1 cellular context compared by ENCODE assay signal in the genomic region with DNA sequence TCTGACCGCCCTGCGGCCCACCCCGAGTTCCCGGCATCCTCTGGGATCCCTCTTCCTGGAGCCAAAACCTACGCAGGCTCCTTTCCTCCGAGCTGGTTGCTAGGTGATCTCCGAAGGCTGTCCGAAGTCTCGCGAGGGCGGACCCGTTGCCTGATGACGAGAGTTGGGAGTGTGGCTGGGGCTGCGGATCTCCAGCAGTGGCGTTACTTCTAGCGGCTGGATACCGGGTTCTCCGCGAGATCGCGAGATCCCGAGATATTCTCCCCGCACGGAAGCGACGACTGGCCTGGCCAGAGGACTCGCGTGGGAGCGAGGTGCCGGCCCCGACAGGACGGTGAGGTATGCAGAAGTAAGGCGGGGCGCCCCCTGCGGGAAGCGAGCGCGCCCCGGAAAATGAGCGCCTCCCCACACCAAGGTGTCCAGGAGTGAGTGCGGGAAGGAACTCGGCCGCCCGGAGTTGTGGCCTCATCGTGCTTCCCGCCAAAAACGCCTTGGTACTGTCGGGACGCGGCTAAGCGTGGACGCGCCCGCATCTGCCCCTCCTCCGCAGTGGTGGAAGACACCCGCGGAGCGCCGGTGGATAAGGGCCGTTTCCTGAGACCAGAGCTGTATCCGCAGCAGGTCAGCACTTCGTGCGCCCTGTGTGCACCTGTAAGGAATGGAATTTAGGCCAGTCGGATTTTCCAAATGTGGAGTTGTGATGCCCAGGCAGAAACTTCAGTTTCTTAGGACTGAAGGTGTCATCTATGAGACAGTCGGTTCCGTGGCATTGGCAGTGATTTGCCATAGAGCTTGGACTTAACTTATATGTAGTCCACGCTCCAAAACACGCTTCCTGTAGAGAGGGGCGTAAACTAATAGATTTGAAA.
TF ChIP-seq lines count a peak whose summit lies in the region.

A gene (plus strand): TSS at position 146 of the 869 bp plus-strand sequence. CDS start 1,426 bp downstream, outside the sequence.

TF ChIP-seq in HepG2, 621 proteins besides CTCF, POLR2A, EP300 and RAD21 (continued from another document and continues in another):
- TF ChIP-seq ZNF777 (CRISPR knock-in tag; IDR thresholded peaks at IDR 0.05): no peak; the same call in 1 of the 2 replicates
- TF ChIP-seq SKI (IDR thresholded peaks at IDR 0.05; ENCODE audit: partially characterized antibody): peak; percentile 32
- TF ChIP-seq ZNF333 (CRISPR knock-in tag; IDR thresholded peaks at IDR 0.05; ENCODE audit: borderline replicate concordance): no peak
- TF ChIP-seq RFX1 (IDR thresholded peaks at IDR 0.05): peak; percentile 76
- peak; percentile 81 for TF ChIP-seq POLR2AphosphoS5 (IDR thresholded peaks at IDR 0.05; ENCODE audit: low read depth, low read length)
- TF ChIP-seq ZSCAN9 (CRISPR knock-in tag; IDR thresholded peaks at IDR 0.05; ENCODE audit: borderline replicate concordance): peak; percentile 47; the same call in 1 of the 2 replicates
- TF ChIP-seq, protein P1, sequence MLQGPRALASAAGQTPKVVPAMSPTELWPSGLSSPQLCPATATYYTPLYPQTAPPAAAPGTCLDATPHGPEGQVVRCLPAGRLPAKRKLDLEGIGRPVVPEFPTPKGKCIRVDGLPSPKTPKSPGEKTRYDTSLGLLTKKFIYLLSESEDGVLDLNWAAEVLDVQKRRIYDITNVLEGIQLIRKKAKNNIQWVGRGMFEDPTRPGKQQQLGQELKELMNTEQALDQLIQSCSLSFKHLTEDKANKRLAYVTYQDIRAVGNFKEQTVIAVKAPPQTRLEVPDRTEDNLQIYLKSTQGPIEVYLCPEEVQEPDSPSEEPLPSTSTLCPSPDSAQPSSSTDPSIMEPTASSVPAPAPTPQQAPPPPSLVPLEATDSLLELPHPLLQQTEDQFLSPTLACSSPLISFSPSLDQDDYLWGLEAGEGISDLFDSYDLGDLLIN (CRISPR knock-in tag; IDR thresholded peaks at IDR 0.05; ENCODE audit: borderline replicate concordance): no peak; the same call in 1 of the 2 replicates
- TF ChIP-seq ZNF431 (CRISPR knock-in tag; IDR thresholded peaks at IDR 0.05; ENCODE audit: borderline replicate concordance, low read depth): no peak
- TF ChIP-seq, protein P2, sequence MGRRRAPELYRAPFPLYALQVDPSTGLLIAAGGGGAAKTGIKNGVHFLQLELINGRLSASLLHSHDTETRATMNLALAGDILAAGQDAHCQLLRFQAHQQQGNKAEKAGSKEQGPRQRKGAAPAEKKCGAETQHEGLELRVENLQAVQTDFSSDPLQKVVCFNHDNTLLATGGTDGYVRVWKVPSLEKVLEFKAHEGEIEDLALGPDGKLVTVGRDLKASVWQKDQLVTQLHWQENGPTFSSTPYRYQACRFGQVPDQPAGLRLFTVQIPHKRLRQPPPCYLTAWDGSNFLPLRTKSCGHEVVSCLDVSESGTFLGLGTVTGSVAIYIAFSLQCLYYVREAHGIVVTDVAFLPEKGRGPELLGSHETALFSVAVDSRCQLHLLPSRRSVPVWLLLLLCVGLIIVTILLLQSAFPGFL (CRISPR knock-in tag; IDR thresholded peaks at IDR 0.05): no peak
- peak; percentile 85 for TF ChIP-seq KAT7 (CRISPR knock-in tag; IDR thresholded peaks at IDR 0.05; ENCODE audit: borderline replicate concordance)
- no peak; the same call in 1 of the 2 replicates for TF ChIP-seq SIX4 (CRISPR knock-in tag; IDR thresholded peaks at IDR 0.05)
- no peak for TF ChIP-seq ZNF20 (CRISPR knock-in tag; IDR thresholded peaks at IDR 0.05)
- TF ChIP-seq ATF7 (IDR thresholded peaks at IDR 0.05): no peak
- 0 out of 2 replicates have a peak, but pooled peaks have one; percentile 42 for TF ChIP-seq ATF7 (CRISPR knock-in tag; IDR thresholded peaks at IDR 0.05)
- no peak for TF ChIP-seq BRCA1 (CRISPR knock-in tag; IDR thresholded peaks at IDR 0.05)
- peak; percentile 72; the same call in 1 of the 2 replicates for TF ChIP-seq ARNTL (CRISPR knock-in tag; IDR thresholded peaks at IDR 0.05)
- no peak; the same call in 1 of the 2 replicates for TF ChIP-seq ARHGAP35 (CRISPR knock-in tag; IDR thresholded peaks at IDR 0.05; ENCODE audit: borderline replicate concordance)
- TF ChIP-seq, protein P3, sequence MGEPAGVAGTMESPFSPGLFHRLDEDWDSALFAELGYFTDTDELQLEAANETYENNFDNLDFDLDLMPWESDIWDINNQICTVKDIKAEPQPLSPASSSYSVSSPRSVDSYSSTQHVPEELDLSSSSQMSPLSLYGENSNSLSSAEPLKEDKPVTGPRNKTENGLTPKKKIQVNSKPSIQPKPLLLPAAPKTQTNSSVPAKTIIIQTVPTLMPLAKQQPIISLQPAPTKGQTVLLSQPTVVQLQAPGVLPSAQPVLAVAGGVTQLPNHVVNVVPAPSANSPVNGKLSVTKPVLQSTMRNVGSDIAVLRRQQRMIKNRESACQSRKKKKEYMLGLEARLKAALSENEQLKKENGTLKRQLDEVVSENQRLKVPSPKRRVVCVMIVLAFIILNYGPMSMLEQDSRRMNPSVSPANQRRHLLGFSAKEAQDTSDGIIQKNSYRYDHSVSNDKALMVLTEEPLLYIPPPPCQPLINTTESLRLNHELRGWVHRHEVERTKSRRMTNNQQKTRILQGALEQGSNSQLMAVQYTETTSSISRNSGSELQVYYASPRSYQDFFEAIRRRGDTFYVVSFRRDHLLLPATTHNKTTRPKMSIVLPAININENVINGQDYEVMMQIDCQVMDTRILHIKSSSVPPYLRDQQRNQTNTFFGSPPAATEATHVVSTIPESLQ (CRISPR knock-in tag; conservative IDR thresholded peaks at IDR 0.05): no peak
- no peak for TF ChIP-seq ZNF615 (CRISPR knock-in tag; IDR thresholded peaks at IDR 0.05; ENCODE audit: borderline replicate concordance)
- no peak for TF ChIP-seq PLRG1 (conservative IDR thresholded peaks at IDR 0.05)
- no peak; the same call in 1 of the 2 replicates for TF ChIP-seq ELF4 (CRISPR knock-in tag; IDR thresholded peaks at IDR 0.05; ENCODE audit: borderline replicate concordance)
- TF ChIP-seq, protein P4, sequence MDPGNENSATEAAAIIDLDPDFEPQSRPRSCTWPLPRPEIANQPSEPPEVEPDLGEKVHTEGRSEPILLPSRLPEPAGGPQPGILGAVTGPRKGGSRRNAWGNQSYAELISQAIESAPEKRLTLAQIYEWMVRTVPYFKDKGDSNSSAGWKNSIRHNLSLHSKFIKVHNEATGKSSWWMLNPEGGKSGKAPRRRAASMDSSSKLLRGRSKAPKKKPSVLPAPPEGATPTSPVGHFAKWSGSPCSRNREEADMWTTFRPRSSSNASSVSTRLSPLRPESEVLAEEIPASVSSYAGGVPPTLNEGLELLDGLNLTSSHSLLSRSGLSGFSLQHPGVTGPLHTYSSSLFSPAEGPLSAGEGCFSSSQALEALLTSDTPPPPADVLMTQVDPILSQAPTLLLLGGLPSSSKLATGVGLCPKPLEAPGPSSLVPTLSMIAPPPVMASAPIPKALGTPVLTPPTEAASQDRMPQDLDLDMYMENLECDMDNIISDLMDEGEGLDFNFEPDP (CRISPR knock-in tag; conservative IDR thresholded peaks at IDR 0.05): 0 out of 2 replicates have a peak, but pooled peaks have one; percentile 95
- TF ChIP-seq, protein P5, sequence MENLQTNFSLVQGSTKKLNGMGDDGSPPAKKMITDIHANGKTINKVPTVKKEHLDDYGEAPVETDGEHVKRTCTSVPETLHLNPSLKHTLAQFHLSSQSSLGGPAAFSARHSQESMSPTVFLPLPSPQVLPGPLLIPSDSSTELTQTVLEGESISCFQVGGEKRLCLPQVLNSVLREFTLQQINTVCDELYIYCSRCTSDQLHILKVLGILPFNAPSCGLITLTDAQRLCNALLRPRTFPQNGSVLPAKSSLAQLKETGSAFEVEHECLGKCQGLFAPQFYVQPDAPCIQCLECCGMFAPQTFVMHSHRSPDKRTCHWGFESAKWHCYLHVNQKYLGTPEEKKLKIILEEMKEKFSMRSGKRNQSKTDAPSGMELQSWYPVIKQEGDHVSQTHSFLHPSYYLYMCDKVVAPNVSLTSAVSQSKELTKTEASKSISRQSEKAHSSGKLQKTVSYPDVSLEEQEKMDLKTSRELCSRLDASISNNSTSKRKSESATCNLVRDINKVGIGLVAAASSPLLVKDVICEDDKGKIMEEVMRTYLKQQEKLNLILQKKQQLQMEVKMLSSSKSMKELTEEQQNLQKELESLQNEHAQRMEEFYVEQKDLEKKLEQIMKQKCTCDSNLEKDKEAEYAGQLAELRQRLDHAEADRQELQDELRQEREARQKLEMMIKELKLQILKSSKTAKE (CRISPR knock-in tag; IDR thresholded peaks at IDR 0.05; ENCODE audit: borderline replicate concordance): no peak
- TF ChIP-seq ETV6 (CRISPR knock-in tag; conservative IDR thresholded peaks at IDR 0.05): no peak
- TF ChIP-seq ZNF629 (CRISPR knock-in tag; conservative IDR thresholded peaks at IDR 0.05): 0 out of 2 replicates have a peak, but pooled peaks have one; percentile 15
- TF ChIP-seq TAF1 (CRISPR knock-in tag; IDR thresholded peaks at IDR 0.05): peak; percentile 82
- TF ChIP-seq RARG (CRISPR knock-in tag; IDR thresholded peaks at IDR 0.05; ENCODE audit: low read depth): peak; percentile 96
- no peak for TF ChIP-seq AKAP8 (CRISPR knock-in tag; IDR thresholded peaks at IDR 0.05)
- no peak for TF ChIP-seq ATM (IDR thresholded peaks at IDR 0.05; ENCODE audit: borderline replicate concordance)
- TF ChIP-seq, protein P6, sequence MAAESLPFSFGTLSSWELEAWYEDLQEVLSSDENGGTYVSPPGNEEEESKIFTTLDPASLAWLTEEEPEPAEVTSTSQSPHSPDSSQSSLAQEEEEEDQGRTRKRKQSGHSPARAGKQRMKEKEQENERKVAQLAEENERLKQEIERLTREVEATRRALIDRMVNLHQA (CRISPR knock-in tag; IDR thresholded peaks at IDR 0.05): no peak
- TF ChIP-seq POGZ (CRISPR knock-in tag; IDR thresholded peaks at IDR 0.05): peak; percentile 95
- peak; percentile 98 for TF ChIP-seq ZNF501 (CRISPR knock-in tag; IDR thresholded peaks at IDR 0.05)
- TF ChIP-seq ZNF549 (CRISPR knock-in tag; IDR thresholded peaks at IDR 0.05): no peak
- TF ChIP-seq JDP2 (CRISPR knock-in tag; IDR thresholded peaks at IDR 0.05; ENCODE audit: borderline replicate concordance): no peak
- peak; percentile 13; the same call in 1 of the 2 replicates for TF ChIP-seq ZNF329 (CRISPR knock-in tag; IDR thresholded peaks at IDR 0.05; ENCODE audit: low read depth)
- TF ChIP-seq ZNF138 (CRISPR knock-in tag; IDR thresholded peaks at IDR 0.05; ENCODE audit: low read depth): 0 out of 2 replicates have a peak, but pooled peaks have one; percentile 31
- TF ChIP-seq, protein P7, sequence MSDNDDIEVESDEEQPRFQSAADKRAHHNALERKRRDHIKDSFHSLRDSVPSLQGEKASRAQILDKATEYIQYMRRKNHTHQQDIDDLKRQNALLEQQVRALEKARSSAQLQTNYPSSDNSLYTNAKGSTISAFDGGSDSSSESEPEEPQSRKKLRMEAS (IDR thresholded peaks at IDR 0.05): peak; percentile 95
- TF ChIP-seq, protein P8, sequence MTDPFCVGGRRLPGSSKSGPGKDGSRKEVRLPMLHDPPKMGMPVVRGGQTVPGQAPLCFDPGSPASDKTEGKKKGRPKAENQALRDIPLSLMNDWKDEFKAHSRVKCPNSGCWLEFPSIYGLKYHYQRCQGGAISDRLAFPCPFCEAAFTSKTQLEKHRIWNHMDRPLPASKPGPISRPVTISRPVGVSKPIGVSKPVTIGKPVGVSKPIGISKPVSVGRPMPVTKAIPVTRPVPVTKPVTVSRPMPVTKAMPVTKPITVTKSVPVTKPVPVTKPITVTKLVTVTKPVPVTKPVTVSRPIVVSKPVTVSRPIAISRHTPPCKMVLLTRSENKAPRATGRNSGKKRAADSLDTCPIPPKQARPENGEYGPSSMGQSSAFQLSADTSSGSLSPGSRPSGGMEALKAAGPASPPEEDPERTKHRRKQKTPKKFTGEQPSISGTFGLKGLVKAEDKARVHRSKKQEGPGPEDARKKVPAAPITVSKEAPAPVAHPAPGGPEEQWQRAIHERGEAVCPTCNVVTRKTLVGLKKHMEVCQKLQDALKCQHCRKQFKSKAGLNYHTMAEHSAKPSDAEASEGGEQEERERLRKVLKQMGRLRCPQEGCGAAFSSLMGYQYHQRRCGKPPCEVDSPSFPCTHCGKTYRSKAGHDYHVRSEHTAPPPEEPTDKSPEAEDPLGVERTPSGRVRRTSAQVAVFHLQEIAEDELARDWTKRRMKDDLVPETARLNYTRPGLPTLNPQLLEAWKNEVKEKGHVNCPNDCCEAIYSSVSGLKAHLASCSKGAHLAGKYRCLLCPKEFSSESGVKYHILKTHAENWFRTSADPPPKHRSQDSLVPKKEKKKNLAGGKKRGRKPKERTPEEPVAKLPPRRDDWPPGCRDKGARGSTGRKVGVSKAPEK (CRISPR knock-in tag; IDR thresholded peaks at IDR 0.05; ENCODE audit: borderline replicate concordance): peak; percentile 84; the same call in 1 of the 2 replicates
- no peak for TF ChIP-seq ZNF75D (CRISPR knock-in tag; IDR thresholded peaks at IDR 0.05; ENCODE audit: borderline replicate concordance)
- TF ChIP-seq POLR2AphosphoS2 (IDR thresholded peaks at IDR 0.05; ENCODE audit: low read depth, low read length): no peak
- peak; percentile 85; the same call in 1 of the 2 replicates for TF ChIP-seq PAX8 (CRISPR knock-in tag; IDR thresholded peaks at IDR 0.05; ENCODE audit: borderline replicate concordance)
- TF ChIP-seq NR2C2 (CRISPR knock-in tag; IDR thresholded peaks at IDR 0.05; ENCODE audit: borderline replicate concordance): peak; percentile 66
- TF ChIP-seq NAIF1 (CRISPR knock-in tag; IDR thresholded peaks at IDR 0.05; ENCODE audit: borderline replicate concordance): peak; percentile 85; the same call in 1 of the 2 replicates
- no peak for TF ChIP-seq ZFP90 (CRISPR knock-in tag; IDR thresholded peaks at IDR 0.05; ENCODE audit: borderline replicate concordance)
- TF ChIP-seq HDAC6 (IDR thresholded peaks at IDR 0.05; ENCODE audit: low read depth, low read length): no peak
- TF ChIP-seq ZFP1 (CRISPR knock-in tag; IDR thresholded peaks at IDR 0.05): 0 out of 2 replicates have a peak, but pooled peaks have one; percentile 50
- TF ChIP-seq SRSF1 (optimal IDR thresholded peaks at IDR 0.05; ENCODE audit: low read depth, low read length): peak; percentile 78
- TF ChIP-seq CENPT (CRISPR knock-in tag; IDR thresholded peaks at IDR 0.05; ENCODE audit: low read depth): no peak
- peak; percentile 87; the same call in 1 of the 2 replicates for TF ChIP-seq MEIS1 (CRISPR knock-in tag; IDR thresholded peaks at IDR 0.05; ENCODE audit: borderline replicate concordance)
- TF ChIP-seq FOXC1 (CRISPR knock-in tag; IDR thresholded peaks at IDR 0.05; ENCODE audit: borderline replicate concordance): peak; percentile 73; the same call in 1 of the 2 replicates
- TF ChIP-seq, protein P9, sequence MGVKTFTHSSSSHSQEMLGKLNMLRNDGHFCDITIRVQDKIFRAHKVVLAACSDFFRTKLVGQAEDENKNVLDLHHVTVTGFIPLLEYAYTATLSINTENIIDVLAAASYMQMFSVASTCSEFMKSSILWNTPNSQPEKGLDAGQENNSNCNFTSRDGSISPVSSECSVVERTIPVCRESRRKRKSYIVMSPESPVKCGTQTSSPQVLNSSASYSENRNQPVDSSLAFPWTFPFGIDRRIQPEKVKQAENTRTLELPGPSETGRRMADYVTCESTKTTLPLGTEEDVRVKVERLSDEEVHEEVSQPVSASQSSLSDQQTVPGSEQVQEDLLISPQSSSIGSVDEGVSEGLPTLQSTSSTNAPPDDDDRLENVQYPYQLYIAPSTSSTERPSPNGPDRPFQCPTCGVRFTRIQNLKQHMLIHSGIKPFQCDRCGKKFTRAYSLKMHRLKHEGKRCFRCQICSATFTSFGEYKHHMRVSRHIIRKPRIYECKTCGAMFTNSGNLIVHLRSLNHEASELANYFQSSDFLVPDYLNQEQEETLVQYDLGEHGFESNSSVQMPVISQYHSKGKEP (CRISPR knock-in tag; IDR thresholded peaks at IDR 0.05): no peak
- no peak for TF ChIP-seq ZNF17 (CRISPR knock-in tag; IDR thresholded peaks at IDR 0.05)
- TF ChIP-seq KDM5B (CRISPR knock-in tag; IDR thresholded peaks at IDR 0.05; ENCODE audit: borderline replicate concordance): peak; percentile 93
- no peak; the same call in 1 of the 2 replicates for TF ChIP-seq ZNF589 (CRISPR knock-in tag; conservative IDR thresholded peaks at IDR 0.05)
- TF ChIP-seq GFI1 (CRISPR knock-in tag; IDR thresholded peaks at IDR 0.05; ENCODE audit: borderline replicate concordance): peak; percentile 84
- no peak for TF ChIP-seq ZNF572 (CRISPR knock-in tag; IDR thresholded peaks at IDR 0.05)
